In genomic region chr12:111238075-111238734, GRCh38 we compare ENCODE assay signal across 22 cellular contexts.
DNase-seq lines count a peak whose midpoint lies in the region; ATAC-seq, FAIRE-seq and TF ChIP-seq lines count a peak whose summit lies in the region.
"Had no signal": no experiment of that assay in that cellular context is flagged by ENCODE, and none has a peak within 500 bp of the region (broad histone marks: within the 10 kb centered on the region; RNA-seq: fewer than 3 reads in every experiment).

No MANE protein-coding gene starts in this region.

- TF ChIP-seq EP300 in HepG2 (IDR thresholded peaks at IDR 0.05; ENCODE audit: low read depth in 2 of 2, low read length in 2 of 2) (no peak), HepG2 (CRISPR knock-in tag; IDR thresholded peaks at IDR 0.05; ENCODE audit: borderline replicate concordance) (no peak)

- H3K27ac Mint-ChIP-seq in stimulated activated naive B cell treated with anti-CD40 and anti-IgM and Interleukin-4, amounts not matched to agents 10 μg/mL and 1 μg/mL and 100 μg/mL, for 72 hours = peak overlapping the region; percentile 5
- H3K27ac Mint-ChIP-seq: CD8-positive, alpha-beta memory T cell; GM23338; HFFc6 had no signal

- no peak overlapping the region for H3K4me3 ChIP-seq in HepG2 (replicated peaks in 1 of 3; ENCODE audit: insufficient read depth in 1 of 3, low read depth in 2 of 3, low read length in 3 of 3)
- no peak overlapping the region for H3K4me3 ChIP-seq in right lobe of liver
- no peak overlapping the region for H3K4me3 ChIP-seq in PC-3 (ENCODE audit: low read length)
- H3K4me3 ChIP-seq: BLaER1, GM23338, HAP-1 had no signal

- POLR2A ChIA-PET in HepG2 (lab: Yijun Ruan, JAX) = no interaction called here
- POLR2A ChIA-PET in PC-3 (lab: Charles Lee; ENCODE audit: unreplicated experiment) = no interaction called here

- H3K4me2 ChIP-seq in HepG2 (ENCODE audit: low read depth, low read length) (no peak overlapping the region), PC-3 (ENCODE audit: low read length) (no peak overlapping the region)
- H3K4me2 ChIP-seq: BLaER1, GM23338 had no signal

- no peaks in the 10 kb centered on the region for H3F3A ChIP-seq in PC-3 (ENCODE audit: low read length, unreplicated experiment)

- TF ChIP-seq POLR2A in HepG2 (IDR thresholded peaks at IDR 0.05; ENCODE audit: insufficient read depth in 1 of 2, low read depth in 2 of 2, low read length in 2 of 2) (no peak), right lobe of liver (IDR thresholded peaks at IDR 0.05) (no peak)

- H3K36me3 ChIP-seq in HepG2 (replicated peaks in 1 of 2; ENCODE audit: control insufficient read depth in 1 of 2, insufficient read depth in 2 of 2, low read length in 2 of 2) = no peaks in the 10 kb centered on the region
- no peaks in the 10 kb centered on the region for H3K36me3 ChIP-seq in right lobe of liver
- H3K36me3 ChIP-seq in PC-3 (ENCODE audit: low read depth, low read length) = no peaks in the 10 kb centered on the region
- H3K36me3 ChIP-seq: BLaER1, HAP-1 had no signal

- H3K9ac ChIP-seq in HepG2 (ENCODE audit: insufficient read depth, low read depth, low read length) (no peak overlapping the region), PC-3 (ENCODE audit: low read length) (no peak overlapping the region)
- H3K9ac ChIP-seq: BLaER1 had no signal

- peaks cover 21 to 29% of the 10 kb centered on the region in 2 donors for H3K27me3 Mint-ChIP-seq in stimulated activated naive B cell treated with anti-CD40 and anti-IgM and Interleukin-4, amounts not matched to agents 10 μg/mL and 1 μg/mL and 100 μg/mL, for 72 hours

- H3K9me3 Mint-ChIP-seq in stimulated activated naive B cell treated with anti-CD40 and anti-IgM and Interleukin-4, amounts not matched to agents 10 μg/mL and 1 μg/mL and 100 μg/mL, for 72 hours = peaks cover 3 to 7% of the 10 kb centered on the region in 2 donors
- H3K9me3 Mint-ChIP-seq: GM23338, HFFc6 had no signal

- intact Hi-C loops in HepG2 (cut with micrococcal nuclease; ENCODE audit: unreplicated experiment) (no loop called here), right lobe of liver (cut with DNase I) (no loop called here), PC-3 (cut with micrococcal nuclease) (no loop called here)

- H3K4me1 ChIP-seq in HepG2 (ENCODE audit: insufficient read depth, low read length) = no peaks in the 10 kb centered on the region
- no peaks in the 10 kb centered on the region for H3K4me1 ChIP-seq in right lobe of liver
- no peaks in the 10 kb centered on the region for H3K4me1 ChIP-seq in PC-3 (ENCODE audit: insufficient read depth, low read length)
- H3K4me1 ChIP-seq: HAP-1 had no signal

- TF ChIP-seq RAD21 in HepG2 (CRISPR knock-in tag; IDR thresholded peaks at IDR 0.05) = no peak

- TF ChIP-seq CTCF in HepG2 (CRISPR knock-in tag; IDR thresholded peaks at IDR 0.05) (no peak), right lobe of liver (IDR thresholded peaks at IDR 0.05) (no peak), PC-3 (conservative IDR thresholded peaks at IDR 0.05; ENCODE audit: low read depth, low read length) (no peak)

- no peaks in the 10 kb centered on the region for H3K36me3 Mint-ChIP-seq in stimulated activated naive B cell treated with anti-CD40 and anti-IgM and Interleukin-4, amounts not matched to agents 10 μg/mL and 1 μg/mL and 100 μg/mL, for 72 hours

- ATAC-seq in HepG2 (no peak), right lobe of liver (no peak), PC-3 (peak; percentile 70), GM19324 (IDR thresholded peaks at IDR 0.05; ENCODE audit: low FRiP score, unreplicated experiment) (no peak)
- no peak for ATAC-seq in stimulated activated naive B cell treated with anti-CD40 and anti-IgM and Interleukin-4, amounts not matched to agents 10 μg/mL and 1 μg/mL and 100 μg/mL, for 72 hours (replicated peaks)
- ATAC-seq: GM23338 had no signal

- H3K27me3 ChIP-seq in HepG2 (ENCODE audit: control insufficient read depth in 1 of 2, insufficient read depth in 2 of 2, low read length in 2 of 2) = peaks cover 0 to 12% of the 10 kb centered on the region in 2 experiments; a peak in 2 of 5 replicates
- H3K27me3 ChIP-seq in right lobe of liver = no peaks in the 10 kb centered on the region
- peaks cover 45% of the 10 kb centered on the region for H3K27me3 ChIP-seq in PC-3 (ENCODE audit: low read length)
- H3K27me3 ChIP-seq: BLaER1 had no signal

- DNase-seq in NCI-H1105 treated with DMSO at 0.1 percent for 48 hours (lab: John Stamatoyannopoulos, UW) = peak; percentile 34
- no peak for DNase-seq in NCI-H1105 (lab: John Stamatoyannopoulos, UW)
- no peak for DNase-seq in HepG2 (ENCODE audit: low spot score)
- DNase-seq in right lobe of liver = no peak
- DNase-seq in PC-3 = peak; percentile 34
- DNase-seq in stimulated activated naive B cell treated with anti-CD40 and anti-IgM and Interleukin-4, amounts not matched to agents 10 μg/mL and 1 μg/mL and 100 μg/mL, for 72 hours = no peak
- DNase-seq in COLO829 (ENCODE audit: low spot score) = no peak
- DNase-seq: AML-193; CD8-positive, alpha-beta memory T cell; DMS153; DMS79 treated with DMSO at 0.1 percent for 48 hours; EL; HFFc6 had no signal

- 0% methylated on average over 5 of the region's 5 CpGs for whole genome bisulfite sequencing in HepG2 (ENCODE audit: low lambda C conversion rate)
- WGBS in right lobe of liver (ENCODE audit: insufficient coverage, low coverage, low lambda C conversion rate, missing lambda C conversion rate) = 54% methylated on average over 4 of the region's 5 CpGs

- no peak overlapping the region for H3K27ac ChIP-seq in HepG2 (ENCODE audit: extremely low read length, insufficient read depth, low read length)
- no peak overlapping the region for H3K27ac ChIP-seq in right lobe of liver
- H3K27ac ChIP-seq in PC-3 (ENCODE audit: low read length) = no peak overlapping the region
- H3K27ac ChIP-seq: 22Rv1, BLaER1, HL-60 had no signal

- H3K79me2 ChIP-seq in HepG2 (ENCODE audit: insufficient read depth, low read length) (no peaks in the 10 kb centered on the region), PC-3 (ENCODE audit: low read length) (no peaks in the 10 kb centered on the region)

- FAIRE-seq in HepG2 (lab: Jason Lieb, UNC) = no peak
- FAIRE-seq: D721Med, G401.6, GM12891 had no signal

- H2AFZ ChIP-seq in HepG2 (ENCODE audit: low read length) = no peak overlapping the region
- no peak overlapping the region for H2AFZ ChIP-seq in PC-3 (ENCODE audit: low read length)
- H2AFZ ChIP-seq: GM23338 had no signal

- CTCF ChIA-PET in HepG2 (lab: Yijun Ruan, JAX; ENCODE audit: low intra/inter-chr PET ratio, low total read pairs) (no interaction called here), PC-3 (lab: Charles Lee) (no interaction called here)

- in situ Hi-C loops in HepG2 (cut with HindIII; ENCODE audit: extremely low pct_ligation_motif_present, low pct_unique_long_range_greater_than_20kb) = no loop called here

- no peaks in the 10 kb centered on the region for H3K9me3 ChIP-seq in HepG2 (ENCODE audit: low read length)
- H3K9me3 ChIP-seq in right lobe of liver = no peaks in the 10 kb centered on the region
- no peaks in the 10 kb centered on the region for H3K9me3 ChIP-seq in PC-3 (ENCODE audit: low read length)
- H3K9me3 ChIP-seq: BLaER1, HAP-1 had no signal

- BruUV-seq in HepG2 (replicated peaks; lab: Mats Ljungman, UMichigan) (no TSS peak), PC-3 (replicated peaks; lab: Mats Ljungman, UMichigan) (no TSS peak)

- no peaks in the 10 kb centered on the region for H3K9me2 ChIP-seq in PC-3 (replicated peaks; ENCODE audit: low read length)

- no peaks in the 10 kb centered on the region for H3K4me1 Mint-ChIP-seq in stimulated activated naive B cell treated with anti-CD40 and anti-IgM and Interleukin-4, amounts not matched to agents 10 μg/mL and 1 μg/mL and 100 μg/mL, for 72 hours
- H3K4me1 Mint-ChIP-seq: CD8-positive, alpha-beta memory T cell; GM23338 had no signal

- no peak overlapping the region for H3K4me3 Mint-ChIP-seq in stimulated activated naive B cell treated with anti-CD40 and anti-IgM and Interleukin-4, amounts not matched to agents 10 μg/mL and 1 μg/mL and 100 μg/mL, for 72 hours
- H3K4me3 Mint-ChIP-seq: CD8-positive, alpha-beta memory T cell; GM23338; HFFc6 had no signal

- H4K20me1 ChIP-seq in HepG2 (ENCODE audit: insufficient read depth, low read length) (no peaks in the 10 kb centered on the region), PC-3 (ENCODE audit: low read length) (no peaks in the 10 kb centered on the region)
- H4K20me1 ChIP-seq: BLaER1 had no signal

TF ChIP-seq in HepG2, 621 proteins besides CTCF, POLR2A, EP300 and RAD21:
- peak; percentile 27; the same call in 1 of the 2 replicates for TF ChIP-seq ZNF768 (CRISPR knock-in tag; IDR thresholded peaks at IDR 0.05)
- no peak for TF ChIP-seq PHF21A (CRISPR knock-in tag; IDR thresholded peaks at IDR 0.05)
- TF ChIP-seq LCORL (IDR thresholded peaks at IDR 0.05) = no peak
- no peak for TF ChIP-seq LCORL (CRISPR knock-in tag; IDR thresholded peaks at IDR 0.05)
- TF ChIP-seq ZNF430 (CRISPR knock-in tag; IDR thresholded peaks at IDR 0.05) = no peak
- TF ChIP-seq TIGD3 (CRISPR knock-in tag; IDR thresholded peaks at IDR 0.05; ENCODE audit: borderline replicate concordance) = no peak
- no peak for TF ChIP-seq ZNF143 (CRISPR knock-in tag; IDR thresholded peaks at IDR 0.05)
- TF ChIP-seq MXD4 (CRISPR knock-in tag; IDR thresholded peaks at IDR 0.05) = no peak

Comparison
In these comparisons a context has a peak if more than half of its experiments do, and no peak if none do; other contexts are left out.
1. DNase-seq: peak in NCI-H1105 treated with DMSO at 0.1 percent for 48 hours (single experiment) and PC-3 (single experiment); none in NCI-H1105 (single experiment), HepG2 (single experiment), right lobe of liver (0 of 3), stimulated activated naive B cell treated with anti-CD40 and anti-IgM and Interleukin-4, amounts not matched to agents 10 μg/mL and 1 μg/mL and 100 μg/mL, for 72 hours (single experiment) and COLO829 (single experiment).